In the genomic region with DNA sequence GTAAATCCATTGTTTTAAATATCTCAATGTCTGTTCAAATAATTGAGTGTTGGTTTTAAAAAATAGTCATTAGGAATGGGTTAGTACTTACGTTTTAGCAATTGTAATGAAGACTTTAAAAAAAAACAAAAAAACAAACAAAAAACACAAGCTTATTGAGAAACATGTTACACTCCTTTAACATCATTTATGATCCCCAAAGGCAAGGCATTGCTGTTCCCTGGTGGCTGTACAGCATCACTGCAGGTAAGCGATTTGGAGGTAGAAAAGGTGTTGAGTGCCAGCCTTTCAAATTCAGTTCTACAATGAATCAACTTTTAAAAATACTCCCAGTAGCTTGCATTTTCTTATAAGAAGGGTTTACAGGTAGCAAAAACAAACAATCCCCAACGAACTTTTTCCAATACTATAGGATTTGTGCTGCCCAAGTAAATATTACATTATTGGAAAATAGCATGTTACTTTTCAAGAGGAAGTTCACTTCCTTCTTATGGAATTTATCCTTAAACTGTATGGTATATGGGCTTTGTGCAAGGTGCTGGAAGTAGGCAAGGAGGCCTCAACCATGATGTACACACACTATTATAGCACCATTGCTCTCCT, we compare ENCODE assay signal across 8 cellular contexts. TPM values are rescaled to one million over a fixed set of nuclear protein-coding genes. Genes with fewer than 3 reads are reported as not detected.
DNase-seq lines count a peak whose midpoint lies in the region; ATAC-seq and TF ChIP-seq lines count a peak whose summit lies in the region.

No MANE protein-coding gene starts in this region.

- H3K9me3 ChIP-seq in esophagus muscularis mucosa = no peaks in the 10 kb centered on the region
- no peaks in the 10 kb centered on the region for H3K9me3 ChIP-seq in gastrocnemius medialis

- in situ Hi-C loops in gastrocnemius medialis (cut with MboI; ENCODE audit: low sequenced_read_pairs in 4 of 4) = loop anchor here in 1 of 4 donors (5.0 to 10.0 kb wide), 2 partner anchors 95 to 167 kb away; no protein-coding TSS in a partner anchor

- peak; percentile 60 for ATAC-seq in HG03378 (IDR thresholded peaks at IDR 0.05; ENCODE audit: unreplicated experiment)
- no peak for ATAC-seq in gastrocnemius medialis

- TF ChIP-seq EP300 in esophagus muscularis mucosa (IDR thresholded peaks at IDR 0.05) = no peak

- H3K36me3 ChIP-seq in esophagus muscularis mucosa (peaks cover 0 to 3% (median 0%) of the 10 kb centered on the region in 4 donors), gastrocnemius medialis (no peaks in the 10 kb centered on the region)

- TF ChIP-seq POLR2A in esophagus muscularis mucosa (IDR thresholded peaks at IDR 0.05; ENCODE audit: low read depth) = no peak
- no peak for TF ChIP-seq POLR2A in gastrocnemius medialis (IDR thresholded peaks at IDR 0.05)

- intact Hi-C loops in esophagus muscularis mucosa (cut with DNase I) = no loop called here
- intact Hi-C loops in gastrocnemius medialis (cut with DNase I; ENCODE audit: low total_unique reads) = no loop called here

- H3K4me1 ChIP-seq in esophagus muscularis mucosa (peaks cover 9 to 12% (median 11%) of the 10 kb centered on the region in 4 donors), gastrocnemius medialis (peaks cover 67 to 72% of the 10 kb centered on the region in 2 donors)

- H3K27ac ChIP-seq in RWPE1 (no peak overlapping the region), esophagus muscularis mucosa (replicated peaks in 1 of 4) (no peak overlapping the region), gastrocnemius medialis (peak overlapping the region in 3 of 4 donors; percentile 74 to 84 (median 75))

- 68% methylated on average over 3 of the region's 3 CpGs for WGBS in esophagus muscularis mucosa

- H3K27me3 ChIP-seq in esophagus muscularis mucosa = no peaks in the 10 kb centered on the region
- H3K27me3 ChIP-seq in gastrocnemius medialis = no peaks in the 10 kb centered on the region

- POLR2A ChIA-PET in RWPE1 (lab: Yijun Ruan, JAX; ENCODE audit: low non-redundant PET) = interaction anchor here (0.5 to 0.6 kb wide), 2 partner anchors 173 to 1623 kb away, joined by 3 to 6 read pairs; a partner anchor contains a TSS

- CTCF ChIA-PET in RWPE1 (lab: Yijun Ruan, JAX) = interaction anchor here (0.5 to 3.3 kb wide), 16 partner anchors 9 to 200 kb away, joined by 3 to 21 read pairs (median 4); no protein-coding TSS in a partner anchor

- no peak overlapping the region for H3K4me3 ChIP-seq in esophagus muscularis mucosa
- no peak overlapping the region for H3K4me3 ChIP-seq in gastrocnemius medialis

- DNase-seq in AG08395 (ENCODE audit: low spot score) = peak; percentile 18
- peak; percentile 6 for DNase-seq in GDM1 (lab: John Stamatoyannopoulos, UW)
- DNase-seq in RWPE1 (ENCODE audit: low spot score) = peak; percentile 48
- DNase-seq in esophagus muscularis mucosa (ENCODE audit: extremely low spot score) = no peak
- no peak for DNase-seq in gastrocnemius medialis
- DNase-seq in effector CD4-positive, alpha-beta T cell = no peak
- no peak for DNase-seq in stimulated activated CD4-positive, alpha-beta T cell treated with anti-CD3 and anti-CD28 coated beads, Interleukin-4, amount 100 ng/mL, for 4 hours

- TF ChIP-seq CTCF in RWPE1 (conservative IDR thresholded peaks at IDR 0.05; ENCODE audit: low read depth) (peak; percentile 94), esophagus muscularis mucosa (IDR thresholded peaks at IDR 0.05) (peak; percentile 36 to 56 (median 44)), gastrocnemius medialis (IDR thresholded peaks at IDR 0.05 in 4 of 5, conservative IDR thresholded peaks at IDR 0.05 in 1 of 5) (peak; percentile 52 to 76 (median 66))

RNA-seq across cellular contexts. Expression of a gene that starts 27.5 kb away (rescaled TPM):
- total RNA-seq in esophagus muscularis mucosa (10 to 100 TPM; 23.5 to 44.4 (median 29.8) TPM), gastrocnemius medialis (1 to 10 TPM; 4.7 to 7.6 (median 6.5) TPM)

RNA-seq across cellular contexts. Expression of a gene that starts 39.9 kb away (rescaled TPM):
- total RNA-seq in esophagus muscularis mucosa = 10 to 100 TPM; 19.3 to 28.0 (median 25.7) TPM
- total RNA-seq in gastrocnemius medialis = 10 to 100 TPM; 16.9 to 32.3 (median 29.8) TPM

Comparison
In these comparisons a context has a peak if more than half of its experiments do, and no peak if none do; other contexts are left out.
1. DNase-seq: peak in AG08395 (single experiment), GDM1 (single experiment) and RWPE1 (single experiment); none in esophagus muscularis mucosa (single experiment), gastrocnemius medialis (0 of 2), effector CD4-positive, alpha-beta T cell (single experiment) and stimulated activated CD4-positive, alpha-beta T cell treated with anti-CD3 and anti-CD28 coated beads, Interleukin-4, amount 100 ng/mL, for 4 hours (0 of 2).
2. H3K27ac ChIP-seq: peak in gastrocnemius medialis (3 of 4); none in RWPE1 (single experiment) and esophagus muscularis mucosa (0 of 4).
3. CTCF ChIP-seq: peak in every context shown above with its lines; median percentile 94 in RWPE1; 66 in gastrocnemius medialis; 44 in esophagus muscularis mucosa.